Comparison of ENCODE assay signal across 24 cellular contexts in the genomic region with DNA sequence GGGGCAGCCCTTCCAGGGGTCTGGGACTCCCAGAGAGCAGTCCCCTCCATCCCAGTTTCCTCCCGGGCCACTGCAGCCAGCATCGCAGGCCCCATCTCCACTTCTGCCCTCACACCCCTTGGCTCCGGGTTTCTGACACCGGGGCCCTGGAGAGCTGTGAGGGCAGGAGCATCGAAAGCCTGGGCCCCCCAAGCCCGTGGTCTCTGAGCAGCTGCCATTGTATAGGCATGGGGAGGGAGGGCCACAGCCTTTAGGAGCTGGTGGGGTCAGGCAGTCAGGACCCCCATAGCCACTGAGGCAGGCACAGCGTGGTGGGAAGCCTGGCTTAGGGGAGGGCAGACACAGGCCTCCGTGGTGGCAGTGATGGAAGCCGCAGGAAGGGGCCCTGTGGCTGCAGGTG.
"Had no signal": no experiment of that assay in that cellular context is flagged by ENCODE, and none has a peak within 500 bp of the region (broad histone marks: within the 10 kb centered on the region; RNA-seq: fewer than 3 reads in every experiment).

No MANE protein-coding gene starts in this region.

- H3K27ac ChIP-seq: epithelial cell of prostate, esophagus muscularis mucosa, gastrocnemius medialis, parathyroid adenoma, psoas muscle, spleen, upper lobe of right lung, vagina had no signal

- H3K27me3 Mint-ChIP-seq: stimulated activated memory B cell treated with anti-CD40 and anti-IgM and Interleukin-4, amounts not matched to agents 10 μg/mL and 1 μg/mL and 100 μg/mL, for 72 hours; stimulated activated naive CD8-positive, alpha-beta T cell treated with anti-CD3 and anti-CD28 coated beads, Interleukin-15, Interleukin-2, amounts not matched to agents 100 ng/mL and 50 ng/mL, for 24 hours had no signal

- H3K9me3 Mint-ChIP-seq: effector memory CD8-positive, alpha-beta T cell; stimulated activated memory B cell treated with anti-CD40 and anti-IgM and Interleukin-4, amounts not matched to agents 10 μg/mL and 1 μg/mL and 100 μg/mL, for 72 hours; stimulated activated naive CD8-positive, alpha-beta T cell treated with anti-CD3 and anti-CD28 coated beads, Interleukin-15, Interleukin-2, amounts not matched to agents 100 ng/mL and 50 ng/mL, for 24 hours had no signal

- ATAC-seq: effector memory CD8-positive, alpha-beta T cell; gastrocnemius medialis; heart right ventricle; left lobe of liver; naive thymus-derived CD4-positive, alpha-beta T cell; psoas muscle; sciatic nerve; stimulated activated memory B cell treated with anti-CD40 and anti-IgM and Interleukin-4, amounts not matched to agents 10 μg/mL and 1 μg/mL and 100 μg/mL, for 72 hours; upper lobe of right lung had no signal

- H3K9me3 ChIP-seq: esophagus muscularis mucosa, gastrocnemius medialis, heart right ventricle, psoas muscle, spleen, tibial nerve, upper lobe of right lung, vagina had no signal

- H3K4me3 ChIP-seq: esophagus muscularis mucosa, gastrocnemius medialis, heart right ventricle, psoas muscle, spleen, tibial nerve, upper lobe of right lung, vagina had no signal

- H3K79me2 ChIP-seq: parathyroid adenoma had no signal

- H3K9ac ChIP-seq: parathyroid adenoma had no signal

- H3K36me3 ChIP-seq: gastrocnemius medialis, spleen, tibial nerve, upper lobe of right lung, vagina had no signal

- H3K27me3 ChIP-seq: tibial nerve, upper lobe of right lung, vagina had no signal

- DNase-seq: effector memory CD8-positive, alpha-beta T cell; gastrocnemius medialis; heart right ventricle; hypothalamus; mammary epithelial cell; naive thymus-derived CD4-positive, alpha-beta T cell; occipital lobe; psoas muscle; retina; spleen; stimulated activated CD4-positive, alpha-beta T cell treated with anti-CD3 and anti-CD28 coated beads, Interleukin-15, amount 100 ng/mL, for 24 hours; stimulated activated CD4-positive, alpha-beta T cell treated with anti-CD3 and anti-CD28 coated beads, Interleukin-1b, Interleukin-23, amount 100 ng/mL, for 48 hours; stimulated activated CD4-positive, alpha-beta T cell treated with anti-CD3 and anti-CD28 coated beads, Interleukin-4, amount 100 ng/mL, for 24 hours; upper lobe of right lung had no signal

- H2AFZ ChIP-seq: parathyroid adenoma had no signal

- H3K36me3 Mint-ChIP-seq: naive thymus-derived CD4-positive, alpha-beta T cell; stimulated activated memory B cell treated with anti-CD40 and anti-IgM and Interleukin-4, amounts not matched to agents 10 μg/mL and 1 μg/mL and 100 μg/mL, for 72 hours had no signal

- H3K4me3 Mint-ChIP-seq: effector memory CD8-positive, alpha-beta T cell; naive thymus-derived CD4-positive, alpha-beta T cell; neural crest cell; stimulated activated memory B cell treated with anti-CD40 and anti-IgM and Interleukin-4, amounts not matched to agents 10 μg/mL and 1 μg/mL and 100 μg/mL, for 72 hours; stimulated activated naive CD8-positive, alpha-beta T cell treated with anti-CD3 and anti-CD28 coated beads, Interleukin-15, Interleukin-2, amounts not matched to agents 100 ng/mL and 50 ng/mL, for 24 hours had no signal

- H3K27ac Mint-ChIP-seq: effector memory CD8-positive, alpha-beta T cell; naive thymus-derived CD4-positive, alpha-beta T cell; stimulated activated memory B cell treated with anti-CD40 and anti-IgM and Interleukin-4, amounts not matched to agents 10 μg/mL and 1 μg/mL and 100 μg/mL, for 72 hours; stimulated activated naive CD8-positive, alpha-beta T cell treated with anti-CD3 and anti-CD28 coated beads, Interleukin-15, Interleukin-2, amounts not matched to agents 100 ng/mL and 50 ng/mL, for 24 hours had no signal

- H3K4me1 ChIP-seq: parathyroid adenoma had no signal
